ENCODE assay signal across 8 cellular contexts in the genomic region with DNA sequence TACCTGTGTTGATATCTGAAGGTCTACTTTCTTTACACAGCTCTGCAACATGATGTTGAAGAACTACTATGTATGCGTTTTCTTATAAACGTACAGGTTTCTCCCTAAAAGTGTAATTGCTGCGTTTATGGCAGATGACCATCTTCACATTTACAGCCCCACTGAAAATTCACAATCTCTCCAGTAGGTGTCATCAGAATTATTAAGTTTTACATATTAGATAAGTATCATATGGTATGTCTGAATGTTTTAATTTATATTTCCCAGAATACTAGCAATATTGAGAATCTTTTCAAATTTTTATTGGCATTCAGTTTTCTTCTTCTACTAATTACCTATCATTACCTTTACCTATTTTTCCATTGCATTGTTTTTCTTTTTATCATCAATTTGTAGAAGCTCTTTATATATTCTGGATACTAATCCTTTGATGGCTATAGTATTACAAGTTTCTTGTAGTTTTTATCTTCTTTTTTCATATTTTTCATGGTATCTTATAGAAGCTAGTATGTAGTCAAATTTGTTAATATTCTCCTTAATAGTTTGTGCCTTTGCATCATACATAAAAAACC.
DNase-seq lines count a peak whose midpoint lies in the region; ATAC-seq and TF ChIP-seq lines count a peak whose summit lies in the region.

No MANE protein-coding gene starts in this region.

- ATAC-seq in GM21529 (IDR thresholded peaks at IDR 0.05; ENCODE audit: unreplicated experiment): no peak
- ATAC-seq in HG03280 (IDR thresholded peaks at IDR 0.05; ENCODE audit: unreplicated experiment): no peak

- no peak for TF ChIP-seq POLR2A in erythroblast (IDR thresholded peaks at IDR 0.05; ENCODE audit: low read length)

- DNase-seq in SIG-M5 treated with dmso at 0.1 percent for 504 hours (lab: John Stamatoyannopoulos, UW; ENCODE audit: unreplicated experiment): peak; percentile 18
- DNase-seq in SIG-M5 (lab: John Stamatoyannopoulos, UW): no peak
- peak; percentile 33 for DNase-seq in NCI-H460 (ENCODE audit: extremely low read depth, low read depth)
- DNase-seq in erythroblast (lab: John Stamatoyannopoulos, UW): peak; percentile 22 to 27
- DNase-seq in stromal cell of bone marrow (ENCODE audit: low read depth): peak; percentile 8
- no peak for DNase-seq in AG20443 (ENCODE audit: low spot score)

Comparison
In these comparisons a context has a peak if more than half of its experiments do, and no peak if none do; other contexts are left out.
1. DNase-seq: peak in SIG-M5 treated with dmso at 0.1 percent for 504 hours (single experiment), NCI-H460 (single experiment), erythroblast (2 of 2) and stromal cell of bone marrow (single experiment); none in SIG-M5 (single experiment) and AG20443 (single experiment).